In the genomic region with DNA sequence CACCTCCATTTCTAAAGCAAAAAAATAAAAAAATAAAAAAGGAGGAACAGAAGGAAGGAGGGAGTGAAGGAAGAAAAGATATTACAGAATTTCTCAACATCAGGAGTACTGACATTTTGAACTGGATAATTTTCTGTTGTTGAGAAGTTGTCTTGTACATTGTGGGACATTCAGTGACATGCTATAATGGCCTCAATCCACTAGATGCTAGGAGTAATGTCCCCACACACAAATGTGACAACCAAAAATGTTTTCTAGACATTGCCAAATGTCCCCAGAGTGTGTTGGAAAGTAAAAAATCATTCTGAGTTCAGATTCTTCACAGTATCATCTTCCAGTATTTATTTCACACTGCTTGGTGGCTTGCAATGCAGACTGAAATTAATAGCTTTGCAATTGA, we compare ENCODE assay signal across 20 cellular contexts.
"Had no signal": no experiment of that assay in that cellular context is flagged by ENCODE, and none has a peak within 500 bp of the region (broad histone marks: within the 10 kb centered on the region; RNA-seq: fewer than 3 reads in every experiment).

No MANE protein-coding gene starts in this region.

- H3K27me3 ChIP-seq: body of pancreas, dorsolateral prefrontal cortex, foreskin keratinocyte, left lung, neutrophil, stomach, testis, upper lobe of right lung had no signal

- H3K36me3 ChIP-seq: left lung, neutrophil, stomach, upper lobe of right lung, WERI-Rb-1 had no signal

- ATAC-seq: activated CD8-positive, alpha-beta memory T cell treated with anti-CD3 and anti-CD28 coated beads, Interleukin-2, amount 10 ng/mL, durations not matched to agents 7 days and 5 days; body of pancreas; foreskin keratinocyte; left lung; natural killer cell; stimulated activated effector memory CD8-positive, alpha-beta T cell treated with anti-CD3 and anti-CD28 coated beads, Interleukin-12 subunit alpha, Interleukin-12 subunit beta, amount 100 ng/mL, for 72 hours; upper lobe of right lung had no signal

- DNase-seq: activated CD4-positive, alpha-beta T cell treated with anti-CD3 and anti-CD28 coated beads for 1 hour; activated CD4-positive, alpha-beta T cell treated with anti-CD3 and anti-CD28 coated beads, Interleukin-2, amount 50 U/mL, for 4 hours; activated CD8-positive, alpha-beta memory T cell treated with anti-CD3 and anti-CD28 coated beads, Interleukin-2, amount 10 ng/mL, durations not matched to agents 7 days and 5 days; amygdala; body of pancreas; caudate nucleus; dorsolateral prefrontal cortex; foreskin keratinocyte; kidney; left lung; natural killer cell; stimulated activated CD4-positive, alpha-beta T cell treated with anti-CD3 and anti-CD28 coated beads, Interleukin-4, amount 100 ng/mL, for 1 hour; stomach; SW 1271; testis; upper lobe of right lung; WERI-Rb-1 had no signal

- FAIRE-seq: kidney had no signal

- H3K27ac ChIP-seq: body of pancreas, foreskin keratinocyte, left lung, neutrophil, testis, upper lobe of right lung, WERI-Rb-1 had no signal

- H3K4me2 ChIP-seq: smooth muscle cell had no signal

- H3K9me3 ChIP-seq: body of pancreas, left lung, neutrophil, stomach, testis, upper lobe of right lung had no signal

- H3K4me3 ChIP-seq: body of pancreas, dorsolateral prefrontal cortex, left lung, smooth muscle cell, stomach, testis, upper lobe of right lung had no signal
